In genomic region chr10:44668336-44668735, GRCh38 we compare ENCODE assay signal across 19 cellular contexts.
"Had no signal": no experiment of that assay in that cellular context is flagged by ENCODE, and none has a peak within 500 bp of the region (broad histone marks: within the 10 kb centered on the region; RNA-seq: fewer than 3 reads in every experiment).

No MANE protein-coding gene starts in this region.

- H3K36me3 Mint-ChIP-seq: T-cell had no signal

- DNase-seq: IMR-90, Karpas-422, KG1, MG63, NCI-H1092 treated with DMSO at 0.1 percent for 48 hours, NCI-H1436, NCI-H187, NCI-H2081, NCI-H2171, NCI-H345, NCI-H446 treated with DMSO at 0.1 percent for 48 hours, NCI-H510A treated with DMSO at 0.1 percent for 48 hours, NCI-H526, NCI-H774, PC-3, SHP77, SK-N-SH, SW 1271, T-cell had no signal

- H3K27ac Mint-ChIP-seq: T-cell had no signal

- H3K4me1 Mint-ChIP-seq: T-cell had no signal

- H3K4me3 Mint-ChIP-seq: T-cell had no signal
